In genomic region chr17:4263282-4264215, GRCh38 we compare ENCODE assay signal across 8 cellular contexts. TPM values are rescaled to one million over a fixed set of nuclear protein-coding genes. Genes with fewer than 3 reads are reported as not detected.
A peak's percentile ranks its signal among the peaks of the same experiment; 100 is the strongest.
DNase-seq lines count a peak whose midpoint lies in the region; ATAC-seq and TF ChIP-seq lines count a peak whose summit lies in the region.

TSS of gene ANKFY1 (minus strand) at chr17:4263979. CDS start at chr17:4263941, 38 bp downstream.

- peak within 1 kb of the TSS; percentile 94 for H3K4me3 ChIP-seq in suprapubic skin

- ATAC-seq in HG02571 (IDR thresholded peaks at IDR 0.05; ENCODE audit: unreplicated experiment) (peak; percentile 90), SK-N-SH treated with all-trans-retinoic acid at 6 μM for 48 hours (peak; percentile 97)

- H3K27ac Mint-ChIP-seq in activated naive CD4-positive, alpha-beta T cell treated with anti-CD3 and anti-CD28 coated beads, Interleukin-2, amount 50 U/mL, for 24 hours: peak within 1 kb of the TSS; percentile 96

- H3K4me3 Mint-ChIP-seq in activated naive CD4-positive, alpha-beta T cell treated with anti-CD3 and anti-CD28 coated beads, Interleukin-2, amount 50 U/mL, for 24 hours: peak within 1 kb of the TSS; percentile 97

- under 1% methylated on average over 39 of the region's 85 CpGs for WGBS in suprapubic skin

- H3K9me3 ChIP-seq in suprapubic skin: no peaks in the 10 kb centered on the region

- H3K27me3 Mint-ChIP-seq in activated naive CD4-positive, alpha-beta T cell treated with anti-CD3 and anti-CD28 coated beads, Interleukin-2, amount 50 U/mL, for 24 hours: no peaks in the 10 kb centered on the region

- H3K36me3 Mint-ChIP-seq in activated naive CD4-positive, alpha-beta T cell treated with anti-CD3 and anti-CD28 coated beads, Interleukin-2, amount 50 U/mL, for 24 hours: peaks cover 5% of the 10 kb centered on the region

- H3K27me3 ChIP-seq in suprapubic skin: no peaks in the 10 kb centered on the region

- peak; percentile 98 for DNase-seq in GM03348 (ENCODE audit: low spot score)
- DNase-seq in NCI-H1092 treated with DMSO at 0.1 percent for 48 hours (lab: John Stamatoyannopoulos, UW): peak; percentile 90
- DNase-seq in glomerular endothelial cell (ENCODE audit: extremely low read depth, low read depth, low spot score): peak; percentile 61
- DNase-seq in occipital lobe (lab: John Stamatoyannopoulos, UW): peak; percentile 94
- peak; percentile 98 for DNase-seq in suprapubic skin (ENCODE audit: low spot score in 2 of 2)

- H3K27ac ChIP-seq in suprapubic skin: peak within 1 kb of the TSS; percentile 92

- TF ChIP-seq CTCF in suprapubic skin (IDR thresholded peaks at IDR 0.05): peak in 1 of 2 donors; percentile 9

- peaks cover 40% of the 10 kb centered on the region for H3K4me1 Mint-ChIP-seq in activated naive CD4-positive, alpha-beta T cell treated with anti-CD3 and anti-CD28 coated beads, Interleukin-2, amount 50 U/mL, for 24 hours

- no peak for TF ChIP-seq EP300 in suprapubic skin (IDR thresholded peaks at IDR 0.05)

- peaks cover 28% of the 10 kb centered on the region for H3K4me1 ChIP-seq in suprapubic skin

- no peaks in the 10 kb centered on the region for H3K9me3 Mint-ChIP-seq in activated naive CD4-positive, alpha-beta T cell treated with anti-CD3 and anti-CD28 coated beads, Interleukin-2, amount 50 U/mL, for 24 hours

- TF ChIP-seq POLR2A in suprapubic skin (IDR thresholded peaks at IDR 0.05): peak in 1 of 2 donors; percentile 57

- H3K36me3 ChIP-seq in suprapubic skin: peaks cover 6% of the 10 kb centered on the region

TF ChIP-seq in SK-N-SH treated with all-trans-retinoic acid at 6 μM for 48 hours, 23 proteins besides CTCF, POLR2A, EP300 and RAD21:
- no peak for TF ChIP-seq OSR1 (CRISPR knock-in tag; IDR thresholded peaks at IDR 0.05)
- no peak for TF ChIP-seq ZNF70 (CRISPR knock-in tag; IDR thresholded peaks at IDR 0.05)
- TF ChIP-seq ZC3H10 (CRISPR knock-in tag; IDR thresholded peaks at IDR 0.05): no peak
- TF ChIP-seq PATZ1 (CRISPR knock-in tag; IDR thresholded peaks at IDR 0.05; ENCODE audit: borderline replicate concordance): no peak

RNA-seq across cellular contexts. Expression of gene ANKFY1, which starts in this region (rescaled TPM):
- 32.4 and 46.0 TPM in 2 replicates for total RNA-seq in glomerular endothelial cell
- 36.5 TPM for total RNA-seq in occipital lobe
- total RNA-seq in suprapubic skin: 10 to 100 TPM; 25.6 to 70.6 (median 44.9) TPM

Comparison
In these comparisons a context has a peak if more than half of its experiments do, and no peak if none do; other contexts are left out.
1. Peak in every context shown above with its lines: DNase-seq, ATAC-seq, H3K4me3 ChIP-seq and H3K27ac ChIP-seq.